9 cellular contexts compared by ENCODE assay signal in genomic region chr19:6239401-6239844, GRCh38. TPM values are rescaled to one million over a fixed set of nuclear protein-coding genes. Genes with fewer than 3 reads are reported as not detected.
DNase-seq lines count a peak whose midpoint lies in the region; ATAC-seq and TF ChIP-seq lines count a peak whose summit lies in the region.
"Had no signal": no experiment of that assay in that cellular context is flagged by ENCODE, and none has a peak within 500 bp of the region (broad histone marks: within the 10 kb centered on the region; RNA-seq: fewer than 3 reads in every experiment).

No MANE protein-coding gene starts in this region.

- intact Hi-C loops in CD14-positive monocyte (cut with micrococcal nuclease) = no loop called here

- no peak overlapping the region for H3K9ac ChIP-seq in parathyroid adenoma

- H3K36me3 Mint-ChIP-seq in CD14-positive monocyte = peaks cover 14 to 25% of the 10 kb centered on the region in 2 donors
- peaks cover 2% of the 10 kb centered on the region for H3K36me3 Mint-ChIP-seq in T-helper 2 cell treated with Interferon-gamma antibody and Interleukin-4, amounts not matched to agents 5 μg/mL and 100 μg/mL, for 36 hours (ENCODE audit: low read depth)

- H3K27ac Mint-ChIP-seq in CD14-positive monocyte = peak overlapping the region in 4 of 7 donors; percentile 11 to 73 (median 31)
- peak overlapping the region; percentile 28 for H3K27ac Mint-ChIP-seq in T-helper 2 cell treated with Interferon-gamma antibody and Interleukin-4, amounts not matched to agents 5 μg/mL and 100 μg/mL, for 36 hours

- H2AFZ ChIP-seq in parathyroid adenoma = no peak overlapping the region

- H3K27ac ChIP-seq in esophagus (ENCODE audit: low read depth in 2 of 2, low read length in 1 of 2) (peak overlapping the region; percentile 90 to 95), parathyroid adenoma (peak overlapping the region; percentile 86)
- H3K27ac ChIP-seq: neutrophil had no signal

- no peak for DNase-seq in CD14-positive monocyte (ENCODE audit: low spot score)
- no peak for DNase-seq in T-helper 2 cell treated with Interferon-gamma antibody and Interleukin-4, amounts not matched to agents 5 μg/mL and 100 μg/mL, for 36 hours (ENCODE audit: low spot score)
- no peak for DNase-seq in NOMO-1 treated with DMSO at 0.1 percent for 48 hours (lab: John Stamatoyannopoulos, UW; ENCODE audit: unreplicated experiment)
- DNase-seq in hepatic stellate cell (ENCODE audit: low spot score) = no peak

- H3K4me1 Mint-ChIP-seq in CD14-positive monocyte = peaks cover 44% of the 10 kb centered on the region
- H3K4me1 Mint-ChIP-seq in T-helper 2 cell treated with Interferon-gamma antibody and Interleukin-4, amounts not matched to agents 5 μg/mL and 100 μg/mL, for 36 hours (ENCODE audit: low read depth) = peaks cover 28% of the 10 kb centered on the region

- H3K27me3 ChIP-seq in esophagus (ENCODE audit: control insufficient read depth in 1 of 2, insufficient read depth in 2 of 2, low read length in 2 of 2) = no peaks in the 10 kb centered on the region
- no peaks in the 10 kb centered on the region for H3K27me3 ChIP-seq in parathyroid adenoma (ENCODE audit: control insufficient read depth, insufficient read depth, low read length)
- H3K27me3 ChIP-seq: neutrophil had no signal

- no peaks in the 10 kb centered on the region for H3K36me3 ChIP-seq in esophagus (ENCODE audit: control insufficient read depth in 2 of 2, insufficient read depth in 2 of 2, low read length in 1 of 2)
- H3K36me3 ChIP-seq in parathyroid adenoma (ENCODE audit: control insufficient read depth, insufficient read depth, low read length) = no peaks in the 10 kb centered on the region
- H3K36me3 ChIP-seq: neutrophil had no signal

- TF ChIP-seq CTCF in CD14-positive monocyte (IDR thresholded peaks at IDR 0.05) (no peak), parathyroid adenoma (IDR thresholded peaks at IDR 0.05) (no peak)

- no peak overlapping the region for H3K4me3 Mint-ChIP-seq in CD14-positive monocyte
- H3K4me3 Mint-ChIP-seq in T-helper 2 cell treated with Interferon-gamma antibody and Interleukin-4, amounts not matched to agents 5 μg/mL and 100 μg/mL, for 36 hours = no peak overlapping the region

- no peaks in the 10 kb centered on the region for H3K9me3 Mint-ChIP-seq in CD14-positive monocyte
- H3K9me3 Mint-ChIP-seq in T-helper 2 cell treated with Interferon-gamma antibody and Interleukin-4, amounts not matched to agents 5 μg/mL and 100 μg/mL, for 36 hours = no peaks in the 10 kb centered on the region

- WGBS in esophagus, 2 donors = 39 to 45% methylated on average over 11 of the region's 11 CpGs

- H3K4me1 ChIP-seq in esophagus (ENCODE audit: control insufficient read depth in 2 of 2, insufficient read depth in 2 of 2, low read length in 1 of 2) = peaks cover 27 to 53% of the 10 kb centered on the region in 2 donors
- peaks cover 56% of the 10 kb centered on the region for H3K4me1 ChIP-seq in parathyroid adenoma

- H3K4me3 ChIP-seq in esophagus (ENCODE audit: low read depth in 1 of 2, low read length in 2 of 2) = no peak overlapping the region
- H3K4me3 ChIP-seq in parathyroid adenoma (ENCODE audit: low read depth, low read length) = no peak overlapping the region

- H3K4me2 ChIP-seq in parathyroid adenoma (ENCODE audit: low read length) = no peak overlapping the region

- peaks cover 0 to 2% (median 0%) of the 10 kb centered on the region in 3 donors for H3K27me3 Mint-ChIP-seq in CD14-positive monocyte (ENCODE audit: low read depth in 3 of 3)
- no peaks in the 10 kb centered on the region for H3K27me3 Mint-ChIP-seq in T-helper 2 cell treated with Interferon-gamma antibody and Interleukin-4, amounts not matched to agents 5 μg/mL and 100 μg/mL, for 36 hours (ENCODE audit: low read depth)

- ATAC-seq in HG02642 (IDR thresholded peaks at IDR 0.05; ENCODE audit: poor library complexity, unreplicated experiment) (no peak), HG02588 (IDR thresholded peaks at IDR 0.05; ENCODE audit: unreplicated experiment) (no peak)

- peaks cover 82% of the 10 kb centered on the region for H3K79me2 ChIP-seq in parathyroid adenoma

- no peaks in the 10 kb centered on the region for H3K9me3 ChIP-seq in esophagus (ENCODE audit: control insufficient read depth in 2 of 2, insufficient read depth in 1 of 2, low read depth in 1 of 2, low read length in 1 of 2)
- H3K9me3 ChIP-seq in parathyroid adenoma (ENCODE audit: control insufficient read depth, low read length) = no peaks in the 10 kb centered on the region
- H3K9me3 ChIP-seq: neutrophil had no signal

RNA-seq across cellular contexts. Expression of gene MLLT1, which starts 40.4 kb away (rescaled TPM):
- under 1 TPM; 0.65 to 0.99 TPM for polyA plus RNA-seq in CD14-positive monocyte
- 10 to 100 TPM; 15.5 to 16.3 TPM for polyA plus RNA-seq in esophagus

Comparison
In these comparisons a context has a peak if more than half of its experiments do, and no peak if none do; other contexts are left out.
1. RNA of gene MLLT1, which starts 40.4 kb away (polyA plus RNA-seq): 15.5 to 16.3 TPM in esophagus; 0.65 to 0.99 TPM in CD14-positive monocyte; every median in the first group is over 4 times any median in the second.